ENCODE assay signal across 10 cellular contexts in genomic region chr1:10217748-10218441, GRCh38. TPM values are rescaled to one million over a fixed set of nuclear protein-coding genes. Genes with fewer than 3 reads are reported as not detected.
DNase-seq lines count a peak whose midpoint lies in the region; ATAC-seq, FAIRE-seq and TF ChIP-seq lines count a peak whose summit lies in the region.
"Had no signal": no experiment of that assay in that cellular context is flagged by ENCODE, and none has a peak within 500 bp of the region (broad histone marks: within the 10 kb centered on the region; RNA-seq: fewer than 3 reads in every experiment).

No MANE protein-coding gene starts in this region.

- no peaks in the 10 kb centered on the region for H3K27me3 Mint-ChIP-seq in activated T-cell treated with anti-CD3 and anti-CD28 coated beads, Interleukin-2, amount 50 U/mL, for 72 hours (ENCODE audit: low read depth)
- H3K27me3 Mint-ChIP-seq in activated T-cell treated with anti-CD3 and anti-CD28 coated beads, Interleukin-2, amount 50 U/mL, for 24 hours, result no peaks in the 10 kb centered on the region
- H3K27me3 Mint-ChIP-seq in naive thymus-derived CD4-positive, alpha-beta T cell, result no peaks in the 10 kb centered on the region
- H3K27me3 Mint-ChIP-seq: B cell had no signal

- CTCF ChIA-PET in K562 (lab: Yijun Ruan, JAX; ENCODE audit: low intra/inter-chr PET ratio), result no interaction called here
- CTCF ChIA-PET in naive thymus-derived CD4-positive, alpha-beta T cell (lab: Charles Lee), result no interaction called here

- H3K4me3 ChIP-seq in K562 (no peak overlapping the region), lung (no peak overlapping the region), tibial nerve (no peak overlapping the region)
- H3K4me3 ChIP-seq in naive thymus-derived CD4-positive, alpha-beta T cell (ENCODE audit: low read length), result no peak overlapping the region

- H3K79me2 ChIP-seq in K562 (ENCODE audit: control insufficient read depth, insufficient read depth, low read length), result peaks cover 20% of the 10 kb centered on the region

- H3K4me2 ChIP-seq in K562 (ENCODE audit: insufficient read depth, low read length), result no peak overlapping the region

- no peak for FAIRE-seq in K562 (lab: Jason Lieb, UNC)

- H3K27me3 ChIP-seq in K562 (ENCODE audit: control insufficient read depth in 2 of 2, insufficient read depth in 2 of 2, low read length in 2 of 2), result no peaks in the 10 kb centered on the region
- H3K27me3 ChIP-seq in lung (ENCODE audit: control insufficient read depth, insufficient read depth), result no peaks in the 10 kb centered on the region
- H3K27me3 ChIP-seq in tibial nerve, result no peaks in the 10 kb centered on the region
- no peaks in the 10 kb centered on the region for H3K27me3 ChIP-seq in naive thymus-derived CD4-positive, alpha-beta T cell (ENCODE audit: control insufficient read depth in 2 of 2, insufficient read depth in 2 of 2, low read length in 2 of 2)

- no peak for TF ChIP-seq CTCF in K562 (IDR thresholded peaks at IDR 0.05 in 2 of 3, conservative IDR thresholded peaks at IDR 0.05 in 1 of 3; ENCODE audit: insufficient read depth in 2 of 3, low read depth in 1 of 3, low read length in 3 of 3)
- no peak for TF ChIP-seq CTCF in lung (IDR thresholded peaks at IDR 0.05; ENCODE audit: control extremely low read depth, extremely low read depth)
- TF ChIP-seq CTCF in tibial nerve (IDR thresholded peaks at IDR 0.05), result no peak

- H4K20me1 ChIP-seq in K562 (replicated peaks; ENCODE audit: control insufficient read depth, insufficient read depth, low read length), result peaks cover 4% of the 10 kb centered on the region; the same call in 1 of the 2 replicates

- peak; percentile 22 to 64 for ATAC-seq in activated T-cell treated with anti-CD3 and anti-CD28 coated beads, Interleukin-2, amount 50 U/mL, for 72 hours (replicated peaks in 1 of 2)
- ATAC-seq in K562, result no peak
- ATAC-seq in lung (ENCODE audit: insufficient read depth, low FRiP score), result no peak
- ATAC-seq in naive thymus-derived CD4-positive, alpha-beta T cell, result no peak
- ATAC-seq in GM21360 (IDR thresholded peaks at IDR 0.05; ENCODE audit: unreplicated experiment), result no peak

- no peak overlapping the region for H2AFZ ChIP-seq in K562 (ENCODE audit: low read depth, low read length)

- H3K4me1 Mint-ChIP-seq in activated T-cell treated with anti-CD3 and anti-CD28 coated beads, Interleukin-2, amount 50 U/mL, for 72 hours (ENCODE audit: low read depth), result peaks cover 37% of the 10 kb centered on the region
- H3K4me1 Mint-ChIP-seq in activated T-cell treated with anti-CD3 and anti-CD28 coated beads, Interleukin-2, amount 50 U/mL, for 24 hours (ENCODE audit: low read depth), result peaks cover 32% of the 10 kb centered on the region
- H3K4me1 Mint-ChIP-seq in naive thymus-derived CD4-positive, alpha-beta T cell, result peaks cover 9 to 36% (median 23%) of the 10 kb centered on the region in 7 donors

- 17% methylated on average over 5 of the region's 5 CpGs for WGBS in K562 (ENCODE audit: insufficient coverage, low coverage, missing lambda C conversion rate)
- 50 to 69% methylated on average over 5 of the region's 5 CpGs for WGBS in lung, 2 donors
- 30 to 36% methylated on average over 5 of the region's 5 CpGs for WGBS in tibial nerve, 2 donors

- no peaks in the 10 kb centered on the region for H3K9me3 Mint-ChIP-seq in activated T-cell treated with anti-CD3 and anti-CD28 coated beads, Interleukin-2, amount 50 U/mL, for 72 hours
- no peaks in the 10 kb centered on the region for H3K9me3 Mint-ChIP-seq in activated T-cell treated with anti-CD3 and anti-CD28 coated beads, Interleukin-2, amount 50 U/mL, for 24 hours
- no peaks in the 10 kb centered on the region for H3K9me3 Mint-ChIP-seq in naive thymus-derived CD4-positive, alpha-beta T cell

- no peak overlapping the region for H3K27ac ChIP-seq in K562 (ENCODE audit: extremely low read depth, low read depth, low read length)
- peak overlapping the region; percentile 10 to 54 for H3K27ac ChIP-seq in lung (ENCODE audit: low read depth in 1 of 2, low read length in 1 of 2)
- H3K27ac ChIP-seq in tibial nerve, result peak overlapping the region in 3 of 4 donors; percentile 18 to 82 (median 25)
- H3K27ac ChIP-seq in naive thymus-derived CD4-positive, alpha-beta T cell (ENCODE audit: low read depth, low read length), result no peak overlapping the region

- H3K36me3 ChIP-seq in K562 (ENCODE audit: control insufficient read depth, insufficient read depth, low read length), result no peaks in the 10 kb centered on the region
- H3K36me3 ChIP-seq in lung (ENCODE audit: control insufficient read depth in 2 of 2, insufficient read depth in 2 of 2, low read length in 2 of 2), result no peaks in the 10 kb centered on the region
- no peaks in the 10 kb centered on the region for H3K36me3 ChIP-seq in tibial nerve
- H3K36me3 ChIP-seq in naive thymus-derived CD4-positive, alpha-beta T cell (ENCODE audit: control insufficient read depth in 2 of 3, insufficient read depth in 3 of 3, low read length in 3 of 3), result no peaks in the 10 kb centered on the region

- no peak for TF ChIP-seq POLR2A in K562 (conservative IDR thresholded peaks at IDR 0.05)
- no peak for TF ChIP-seq POLR2A in tibial nerve (IDR thresholded peaks at IDR 0.05)

- H3K9me3 ChIP-seq in K562 (replicated peaks; ENCODE audit: control insufficient read depth, insufficient read depth, low read depth, low read length) (no peaks in the 10 kb centered on the region), lung (ENCODE audit: control insufficient read depth in 2 of 2, insufficient read depth in 1 of 2, low read length in 1 of 2) (no peaks in the 10 kb centered on the region), tibial nerve (no peaks in the 10 kb centered on the region)
- no peaks in the 10 kb centered on the region for H3K9me3 ChIP-seq in naive thymus-derived CD4-positive, alpha-beta T cell (ENCODE audit: control insufficient read depth in 2 of 3, low read length in 3 of 3)

- peaks cover 0 to 9% of the 10 kb centered on the region in 2 experiments; a peak in 3 of 5 replicates for H3K4me1 ChIP-seq in K562 (replicated peaks in 1 of 2; ENCODE audit: control insufficient read depth in 2 of 2, insufficient read depth in 2 of 2, low read length in 2 of 2)
- peaks cover 12 to 27% of the 10 kb centered on the region in 2 donors for H3K4me1 ChIP-seq in lung (ENCODE audit: control insufficient read depth in 2 of 2, insufficient read depth in 2 of 2, low read length in 2 of 2)
- peaks cover 3 to 83% (median 34%) of the 10 kb centered on the region in 4 donors for H3K4me1 ChIP-seq in tibial nerve
- H3K4me1 ChIP-seq in naive thymus-derived CD4-positive, alpha-beta T cell (ENCODE audit: control insufficient read depth in 2 of 2, insufficient read depth in 2 of 2, low read length in 2 of 2), result no peaks in the 10 kb centered on the region

- peak overlapping the region; percentile 36 for H3K27ac Mint-ChIP-seq in activated T-cell treated with anti-CD3 and anti-CD28 coated beads, Interleukin-2, amount 50 U/mL, for 72 hours
- H3K27ac Mint-ChIP-seq in activated T-cell treated with anti-CD3 and anti-CD28 coated beads, Interleukin-2, amount 50 U/mL, for 24 hours, result no peak overlapping the region
- H3K27ac Mint-ChIP-seq in naive thymus-derived CD4-positive, alpha-beta T cell, result peak overlapping the region in 1 of 9 donors; percentile 14
- H3K27ac Mint-ChIP-seq: B cell had no signal

- no peaks in the 10 kb centered on the region for H3K9me1 ChIP-seq in K562 (ENCODE audit: control insufficient read depth, insufficient read depth, low read length)

- DNase-seq in activated T-cell treated with anti-CD3 and anti-CD28 coated beads, Interleukin-2, amount 50 U/mL, for 72 hours, result no peak
- no peak for DNase-seq in activated T-cell treated with anti-CD3 and anti-CD28 coated beads, Interleukin-2, amount 50 U/mL, for 24 hours
- no peak for DNase-seq in K562 (ENCODE audit: extremely low read depth in 1 of 4, low spot score in 3 of 4)
- no peak for DNase-seq in lung (ENCODE audit: low spot score)
- DNase-seq in tibial nerve (ENCODE audit: low spot score in 2 of 2), result no peak
- DNase-seq in naive thymus-derived CD4-positive, alpha-beta T cell, result no peak
- no peak for DNase-seq in stimulated activated CD4-positive, alpha-beta T cell treated with anti-CD3 and anti-CD28 coated beads, Interleukin-2, amount 100 ng/mL, for 48 hours
- DNase-seq: mesendoderm had no signal

- POLR2A ChIA-PET in K562 (lab: Yijun Ruan, JAX), result interaction anchor here (1.3 to 2.0 kb wide), 3 partner anchors 10 to 106 kb away, joined by 4 to 7 read pairs (median 5); no protein-coding TSS in a partner anchor
- POLR2A ChIA-PET in naive thymus-derived CD4-positive, alpha-beta T cell (lab: Charles Lee), result interaction anchor here (0.6 kb wide), 1 partner anchor 1801 kb away, joined by 3 read pairs; no protein-coding TSS in a partner anchor

- TF ChIP-seq EP300 in K562 (IDR thresholded peaks at IDR 0.05; ENCODE audit: low read length) (no peak), tibial nerve (IDR thresholded peaks at IDR 0.05) (no peak)

- intact Hi-C loops in K562 (cut with micrococcal nuclease), result no loop called here
- intact Hi-C loops in naive thymus-derived CD4-positive, alpha-beta T cell (cut with micrococcal nuclease), result loop anchor here in 1 of 2 donors (10.0 kb wide), 2 partner anchors 67 to 277 kb away; no protein-coding TSS in a partner anchor

- H3K4me3 Mint-ChIP-seq in activated T-cell treated with anti-CD3 and anti-CD28 coated beads, Interleukin-2, amount 50 U/mL, for 72 hours, result peak overlapping the region; percentile 55 to 63
- no peak overlapping the region for H3K4me3 Mint-ChIP-seq in activated T-cell treated with anti-CD3 and anti-CD28 coated beads, Interleukin-2, amount 50 U/mL, for 24 hours
- H3K4me3 Mint-ChIP-seq in naive thymus-derived CD4-positive, alpha-beta T cell, result no peak overlapping the region
- H3K4me3 Mint-ChIP-seq: B cell had no signal

- TF ChIP-seq RAD21 in K562 (CRISPR knock-in tag; conservative IDR thresholded peaks at IDR 0.05 in 1 of 2, IDR thresholded peaks at IDR 0.05 in 1 of 2), result no peak

- H3K36me3 Mint-ChIP-seq in activated T-cell treated with anti-CD3 and anti-CD28 coated beads, Interleukin-2, amount 50 U/mL, for 72 hours (ENCODE audit: insufficient read depth in 2 of 2), result no peaks in the 10 kb centered on the region
- no peaks in the 10 kb centered on the region for H3K36me3 Mint-ChIP-seq in activated T-cell treated with anti-CD3 and anti-CD28 coated beads, Interleukin-2, amount 50 U/mL, for 24 hours (ENCODE audit: low read depth)
- H3K36me3 Mint-ChIP-seq in naive thymus-derived CD4-positive, alpha-beta T cell, result no peaks in the 10 kb centered on the region

- no TSS peak for BruUV-seq in K562 (replicated peaks; lab: Mats Ljungman, UMichigan)

- in situ Hi-C loops in K562 (cut with MboI), result no loop called here

- no peak overlapping the region for H3K9ac ChIP-seq in K562 (ENCODE audit: insufficient read depth in 1 of 2, low read depth in 2 of 2, low read length in 2 of 2)

RNA-seq across cellular contexts. Expression of gene KIF1B, which starts 7.5 kb away (rescaled TPM):
- total RNA-seq in activated T-cell treated with anti-CD3 and anti-CD28 coated beads, Interleukin-2, amount 50 U/mL, for 72 hours, result 10 to 100 TPM; 12.5 to 16.6 TPM
- 31.2 and 82.9 TPM in 2 replicates for total RNA-seq in K562 (2011; cell fraction: chromatin; rRNA removed; ENCODE audit: low replicate concordance)
- total RNA-seq in K562 (2011; cell fraction: nucleolus; rRNA removed), result 17.6 and 18.5 TPM in 2 replicates
- 35.7 and 51.7 TPM in 2 replicates for total RNA-seq in K562 (2011; cell fraction: nucleoplasm; rRNA removed)
- 8.9 and 12.3 TPM in 2 replicates for total RNA-seq in K562 (2014; rRNA removed)
- 14.8 and 16.0 TPM in 2 replicates for total RNA-seq in K562 (2014; rRNA removed; fragmentation: Illumina TruSeq; extraction: Trizol)
- total RNA-seq in K562 (2015; rRNA removed; fragmentation: Illumina TruSeq; extraction: Trizol), result 11.1 and 13.2 TPM in 2 replicates
- total RNA-seq in K562 (2021), result 19.8 and 20.0 TPM in 2 replicates
- polyA plus RNA-seq in K562 (2011; rRNA removed), result 11.9 and 14.8 TPM in 2 replicates
- polyA plus RNA-seq in K562 (2011; cell fraction: cytosol; rRNA removed), result 8.2 and 12.3 TPM in 2 replicates
- 10.1 and 10.2 TPM in 2 replicates for polyA plus RNA-seq in K562 (2011; cell fraction: nucleus; rRNA removed)
- 9.4 and 12.2 TPM in 2 replicates for polyA plus RNA-seq in K562 (2012)
- polyA plus RNA-seq in K562 (2014; fragmentation: Illumina TruSeq; extraction: Trizol), result 14.8 and 15.8 TPM in 2 replicates
- 1 to 10 TPM; 2.8 to 3.1 TPM for polyA plus RNA-seq in K562 (2014; fragmentation: Nextera tagmentation; extraction: Ambion mirVana)
- polyA plus RNA-seq in K562 (2014; rRNA removed), result 8.9 and 9.6 TPM in 2 replicates
- polyA minus RNA-seq in K562 (2011; rRNA and poly(A)+ RNA removed), result 25.2 and 29.9 TPM in 2 replicates
- 14.1 and 16.4 TPM in 2 replicates for polyA minus RNA-seq in K562 (2011; cell fraction: cytosol; rRNA and poly(A)+ RNA removed)
- 9.7 and 22.9 TPM in 2 replicates for polyA minus RNA-seq in K562 (2011; cell fraction: nucleus; rRNA and poly(A)+ RNA removed)
- total RNA-seq in lung, result 10 to 100 TPM; 39.1 to 64.0 TPM
- polyA plus RNA-seq in lung, result 1 to 10 TPM; 9.7 to 9.8 TPM
- total RNA-seq in tibial nerve, result 10 to 100 TPM; 50.6 to 76.2 (median 66.0) TPM
- 10 to 100 TPM; 10.4 to 21.6 (median 13.4) TPM for total RNA-seq in naive thymus-derived CD4-positive, alpha-beta T cell
- polyA plus RNA-seq in naive thymus-derived CD4-positive, alpha-beta T cell, result 1 to 10 TPM; 1.8 to 2.1 TPM

Comparison
In these comparisons a context has a peak if more than half of its experiments do, and no peak if none do; other contexts are left out.
1. H3K4me3 Mint-ChIP-seq: peak in activated T-cell treated with anti-CD3 and anti-CD28 coated beads, Interleukin-2, amount 50 U/mL, for 72 hours (2 of 2); none in activated T-cell treated with anti-CD3 and anti-CD28 coated beads, Interleukin-2, amount 50 U/mL, for 24 hours (single experiment) and naive thymus-derived CD4-positive, alpha-beta T cell (0 of 10).
2. ATAC-seq: peak in activated T-cell treated with anti-CD3 and anti-CD28 coated beads, Interleukin-2, amount 50 U/mL, for 72 hours (2 of 2); none in K562 (single experiment), lung (single experiment), naive thymus-derived CD4-positive, alpha-beta T cell (single experiment) and GM21360 (single experiment).
3. H3K27ac ChIP-seq: peak in lung (2 of 2) and tibial nerve (3 of 4); none in K562 (single experiment) and naive thymus-derived CD4-positive, alpha-beta T cell (single experiment).